31 cellular contexts compared by ENCODE assay signal in genomic region chr1:227953022-227953412, GRCh38. TPM values are rescaled to one million over a fixed set of nuclear protein-coding genes. Genes with fewer than 3 reads are reported as not detected.
"Had no signal": no experiment of that assay in that cellular context is flagged by ENCODE, and none has a peak within 500 bp of the region (broad histone marks: within the 10 kb centered on the region; RNA-seq: fewer than 3 reads in every experiment).

No MANE protein-coding gene starts in this region.

- H3K79me2 ChIP-seq: parathyroid adenoma had no signal

- H2AFZ ChIP-seq: parathyroid adenoma had no signal

- DNase-seq: activated CD4-positive, alpha-beta T cell treated with anti-CD3 and anti-CD28 coated beads for 36 hours; activated CD4-positive, CD25-positive, alpha-beta regulatory T cell; activated CD8-positive, alpha-beta T cell treated with anti-CD3 and anti-CD28 coated beads, Interleukin-2, amount 10 ng/mL, durations not matched to agents 7 days and 5 days; anterior cingulate cortex; dermis blood vessel endothelial cell; effector CD4-positive, alpha-beta T cell; gastrocnemius medialis; hippocampal formation; left cardiac atrium; left ventricle myocardium superior; nucleus accumbens; stimulated activated CD4-positive, alpha-beta T cell treated with anti-CD3 and anti-CD28 coated beads, Interleukin-2, amount 100 ng/mL, for 48 hours; T-helper 1 cell; uterus had no signal

- H3K36me3 Mint-ChIP-seq: activated CD8-positive, alpha-beta memory T cell treated with anti-CD3 and anti-CD28 coated beads, Interleukin-2, amount 10 ng/mL, durations not matched to agents 7 days and 5 days; activated naive CD8-positive, alpha-beta T cell; type B pancreatic cell had no signal

- H3K9ac ChIP-seq: parathyroid adenoma had no signal

- H3K27ac Mint-ChIP-seq: activated CD4-positive, alpha-beta T cell treated with anti-CD3 and anti-CD28 coated beads for 36 hours; activated CD8-positive, alpha-beta memory T cell treated with anti-CD3 and anti-CD28 coated beads, Interleukin-2, amount 10 ng/mL, durations not matched to agents 7 days and 5 days; activated CD8-positive, alpha-beta T cell treated with anti-CD3 and anti-CD28 coated beads, Interleukin-2, amount 10 ng/mL, durations not matched to agents 7 days and 5 days; activated naive CD8-positive, alpha-beta T cell; activated T-helper 2 cell treated with anti-CD3 and anti-CD28 coated beads, Interferon-gamma antibody, Interleukin-2, Interleukin-4, amounts not matched to agents 10 μg/mL and 5 μg/mL and 100 μg/mL, durations not matched to agents 14 hours and 24 hours and 36 hours; nephron; stimulated activated naive CD8-positive, alpha-beta T cell treated with anti-CD3 and anti-CD28 coated beads, Interleukin-15, Interleukin-2, amounts not matched to agents 100 ng/mL and 50 ng/mL, for 24 hours; type B pancreatic cell had no signal

- H3K9me3 ChIP-seq: thoracic aorta, uterus had no signal

- H3K4me1 ChIP-seq: parathyroid adenoma had no signal

- H3K4me3 Mint-ChIP-seq: activated CD4-positive, alpha-beta T cell treated with anti-CD3 and anti-CD28 coated beads for 36 hours; activated CD8-positive, alpha-beta memory T cell treated with anti-CD3 and anti-CD28 coated beads, Interleukin-2, amount 10 ng/mL, durations not matched to agents 7 days and 5 days; activated CD8-positive, alpha-beta T cell treated with anti-CD3 and anti-CD28 coated beads, Interleukin-2, amount 10 ng/mL, durations not matched to agents 7 days and 5 days; activated naive CD8-positive, alpha-beta T cell; stimulated activated naive CD8-positive, alpha-beta T cell treated with anti-CD3 and anti-CD28 coated beads, Interleukin-15, Interleukin-2, amounts not matched to agents 100 ng/mL and 50 ng/mL, for 24 hours had no signal

- H3K9me3 Mint-ChIP-seq: activated T-helper 2 cell treated with anti-CD3 and anti-CD28 coated beads, Interferon-gamma antibody, Interleukin-2, Interleukin-4, amounts not matched to agents 10 μg/mL and 5 μg/mL and 100 μg/mL, durations not matched to agents 14 hours and 24 hours and 36 hours; stimulated activated naive CD8-positive, alpha-beta T cell treated with anti-CD3 and anti-CD28 coated beads, Interleukin-15, Interleukin-2, amounts not matched to agents 100 ng/mL and 50 ng/mL, for 24 hours; type B pancreatic cell had no signal

- FAIRE-seq: colon, endometrium, keratinocyte had no signal

- H3K4me3 ChIP-seq: gastrocnemius medialis, thoracic aorta, uterus had no signal

- H3K27me3 ChIP-seq: uterus had no signal

- H3K36me3 ChIP-seq: gastrocnemius medialis, thoracic aorta, uterus had no signal

- H3K27ac ChIP-seq: epithelial cell of prostate, gastrocnemius medialis, parathyroid adenoma, thoracic aorta had no signal

RNA-seq across cellular contexts. Expression of gene WNT9A, which starts 5.3 kb away (rescaled TPM):
- total RNA-seq: activated CD8-positive, alpha-beta T cell treated with anti-CD3 and anti-CD28 coated beads, Interleukin-2, amount 10 ng/mL, durations not matched to agents 7 days and 5 days had no signal

RNA-seq across cellular contexts. Expression of gene WNT3A, which starts 53.8 kb away (rescaled TPM):
- total RNA-seq: activated CD4-positive, alpha-beta T cell treated with anti-CD3 and anti-CD28 coated beads for 36 hours; activated CD8-positive, alpha-beta memory T cell treated with anti-CD3 and anti-CD28 coated beads, Interleukin-2, amount 10 ng/mL, durations not matched to agents 7 days and 5 days; activated CD8-positive, alpha-beta T cell treated with anti-CD3 and anti-CD28 coated beads, Interleukin-2, amount 10 ng/mL, durations not matched to agents 7 days and 5 days; activated T-helper 2 cell treated with anti-CD3 and anti-CD28 coated beads, Interferon-gamma antibody, Interleukin-2, Interleukin-4, amounts not matched to agents 10 μg/mL and 5 μg/mL and 100 μg/mL, durations not matched to agents 14 hours and 24 hours and 36 hours; dermis blood vessel endothelial cell; gastrocnemius medialis; left cardiac atrium; left ventricle myocardium superior; lung microvascular endothelial cell; pulmonary artery endothelial cell; right cardiac atrium; skeletal muscle tissue; subcutaneous adipose tissue; thoracic aorta; uterus had no signal
- polyA plus RNA-seq: right cardiac atrium had no signal
